8 cellular contexts compared by ENCODE assay signal in the genomic region with DNA sequence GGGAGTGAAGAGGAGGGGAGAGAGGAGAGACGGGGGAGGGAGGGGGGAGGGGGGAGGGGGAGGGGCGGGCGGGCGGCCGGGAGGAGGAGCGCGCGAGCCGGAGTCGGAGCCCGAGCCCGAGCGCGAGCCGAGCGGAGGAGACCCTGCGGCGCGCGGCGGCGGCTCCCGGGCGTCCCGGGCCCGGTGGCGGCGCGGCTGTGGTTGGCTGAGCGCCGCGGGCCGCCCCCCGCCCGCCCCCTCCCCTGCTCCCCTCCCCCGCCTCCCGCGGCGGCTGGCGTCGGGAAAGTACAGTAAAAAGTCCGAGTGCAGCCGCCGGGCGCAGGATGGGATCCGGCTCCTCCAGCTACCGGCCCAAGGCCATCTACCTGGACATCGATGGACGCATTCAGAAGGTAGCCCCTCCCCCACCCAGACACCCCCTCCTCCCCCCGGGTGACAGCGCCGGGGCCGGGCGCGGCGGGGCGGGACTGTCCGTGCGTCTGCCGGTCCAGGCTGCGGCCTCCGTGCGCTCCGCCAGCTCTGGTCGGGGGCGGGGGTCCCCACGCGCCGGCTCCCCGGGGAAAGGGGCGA. TPM values are rescaled to one million over a fixed set of nuclear protein-coding genes. Genes with fewer than 3 reads are reported as not detected.
DNase-seq lines count a peak whose midpoint lies in the region; ATAC-seq and TF ChIP-seq lines count a peak whose summit lies in the region.

A gene (plus strand): TSS at position 130 of the 570 bp plus-strand sequence. CDS start 194 bp downstream, at position 324.

- H3K9me3 ChIP-seq in endodermal cell (ENCODE audit: control insufficient read depth, low read length), result no peaks in the 10 kb centered on the region

- H3K27ac ChIP-seq in VCaP, result peak within 1 kb of the TSS; percentile 100
- H3K27ac ChIP-seq in endodermal cell (ENCODE audit: low read depth, low read length), result peak within 1 kb of the TSS; percentile 86

- peak within 1 kb of the TSS; percentile 66 for H3K9ac ChIP-seq in endodermal cell (ENCODE audit: extremely low read depth, low read length, poor library complexity, severe bottlenecking)

- peak within 1 kb of the TSS; percentile 96 for H3K4me3 ChIP-seq in endodermal cell (ENCODE audit: low read length)

- TF ChIP-seq CTCF in VCaP (conservative IDR thresholded peaks at IDR 0.05) (no peak), endodermal cell (conservative IDR thresholded peaks at IDR 0.05) (no peak), HFFc6 (IDR thresholded peaks at IDR 0.05) (no peak)

- H3K27me3 ChIP-seq in endodermal cell (ENCODE audit: control insufficient read depth, insufficient read depth, low read length, poor library complexity, severe bottlenecking), result no peaks in the 10 kb centered on the region

- H3K27me3 Mint-ChIP-seq in endodermal cell (ENCODE audit: insufficient read depth) (peaks cover 9% of the 10 kb centered on the region), HFFc6 (ENCODE audit: insufficient read depth) (peaks cover 39% of the 10 kb centered on the region)
- H3K27me3 Mint-ChIP-seq in naive thymus-derived CD8-positive, alpha-beta T cell, result peaks cover 0 to 11% (median 0%) of the 10 kb centered on the region in 5 donors

- H3K4me1 ChIP-seq in endodermal cell (ENCODE audit: control insufficient read depth, insufficient read depth, low read length), result peaks cover 20% of the 10 kb centered on the region

- H3K4me1 Mint-ChIP-seq in endodermal cell, result peaks cover 28% of the 10 kb centered on the region
- peaks cover 24 to 38% (median 32%) of the 10 kb centered on the region in 4 donors for H3K4me1 Mint-ChIP-seq in naive thymus-derived CD8-positive, alpha-beta T cell
- H3K4me1 Mint-ChIP-seq in HFFc6 (ENCODE audit: low read depth), result no peaks in the 10 kb centered on the region

- WGBS in endodermal cell (ENCODE audit: insufficient coverage in 1 of 2, insufficient read length in 1 of 2), 2 experiments, result 0% methylated on average over 34 of the region's 71 CpGs; no CpG with 5 or more reads in 1 of the 2 experiments

- H3K36me3 ChIP-seq in endodermal cell (ENCODE audit: control insufficient read depth, insufficient read depth, low read length), result peaks cover 11% of the 10 kb centered on the region

- DNase-seq in NCI-H2196 (lab: John Stamatoyannopoulos, UW; ENCODE audit: unreplicated experiment) (peak; percentile 32), NCI-H2196 treated with DMSO at 0.1 percent for 48 hours (lab: John Stamatoyannopoulos, UW; ENCODE audit: unreplicated experiment) (no peak), endodermal cell (peak; percentile 88), HFFc6 (no peak), SW 1271 (lab: John Stamatoyannopoulos, UW) (no peak), foreskin melanocyte (no peak)
- peak in 7 of 10 donors; percentile 22 to 62 (median 46) for DNase-seq in naive thymus-derived CD8-positive, alpha-beta T cell

- no peaks in the 10 kb centered on the region for H3K9me3 Mint-ChIP-seq in endodermal cell
- no peaks in the 10 kb centered on the region for H3K9me3 Mint-ChIP-seq in naive thymus-derived CD8-positive, alpha-beta T cell
- peaks cover 21% of the 10 kb centered on the region for H3K9me3 Mint-ChIP-seq in HFFc6

- POLR2A ChIA-PET in naive thymus-derived CD8-positive, alpha-beta T cell (lab: Charles Lee), result interaction anchor here (0.7 to 3.4 kb wide), 6 partner anchors 19 to 179 kb away, joined by 3 to 29 read pairs (median 10); no protein-coding TSS in a partner anchor

- H3K27ac Mint-ChIP-seq in endodermal cell, result peak within 1 kb of the TSS; percentile 93
- peak within 1 kb of the TSS; percentile 55 to 94 (median 86) for H3K27ac Mint-ChIP-seq in naive thymus-derived CD8-positive, alpha-beta T cell
- H3K27ac Mint-ChIP-seq in HFFc6, result no peak within 1 kb of the TSS

- peak; percentile 61 to 70 for ATAC-seq in naive thymus-derived CD8-positive, alpha-beta T cell

- H3K4me3 Mint-ChIP-seq in endodermal cell (peak within 1 kb of the TSS; percentile 76), HFFc6 (no peak within 1 kb of the TSS; the same call in 1 of the 2 replicates)
- peak within 1 kb of the TSS; percentile 71 to 91 (median 84) for H3K4me3 Mint-ChIP-seq in naive thymus-derived CD8-positive, alpha-beta T cell

- H3K36me3 Mint-ChIP-seq in endodermal cell (ENCODE audit: low read depth), result peaks cover 14% of the 10 kb centered on the region
- H3K36me3 Mint-ChIP-seq in naive thymus-derived CD8-positive, alpha-beta T cell, result no peaks in the 10 kb centered on the region
- H3K36me3 Mint-ChIP-seq in HFFc6 (ENCODE audit: low read depth), result no peaks in the 10 kb centered on the region

RNA-seq across cellular contexts. Expression of the gene that starts here (rescaled TPM):
- 10 to 100 TPM; 45.9 to 62.4 TPM for total RNA-seq in endodermal cell
- 36.5 TPM for polyA plus RNA-seq in endodermal cell (2013, experiment 1 of 2)
- 34.3 TPM for polyA plus RNA-seq in endodermal cell (2013, experiment 2 of 2)
- total RNA-seq in naive thymus-derived CD8-positive, alpha-beta T cell, result 10 to 100 TPM; 15.7 to 17.1 TPM
- 1 to 10 TPM; 3.6 to 5.1 (median 4.8) TPM for polyA plus RNA-seq in naive thymus-derived CD8-positive, alpha-beta T cell
- not detected for total RNA-seq in HFFc6 (2021; fragmentation: NEBNext Ultra II Directional; extraction: Animal tissue kit (Norgen Biotek cat#: 25700))

Comparison
In these comparisons a context has a peak if more than half of its experiments do, and no peak if none do; other contexts are left out.
1. RNA of the gene that starts here (total RNA-seq): 45.9 to 62.4 TPM in endodermal cell and 15.7 to 17.1 TPM in naive thymus-derived CD8-positive, alpha-beta T cell; not detected in HFFc6; every median in the first group is over 10 times any median in the second.
2. DNase-seq: peak in NCI-H2196 (single experiment), endodermal cell (single experiment) and naive thymus-derived CD8-positive, alpha-beta T cell (7 of 10); none in NCI-H2196 treated with DMSO at 0.1 percent for 48 hours (single experiment), HFFc6 (single experiment), SW 1271 (0 of 2) and foreskin melanocyte (single experiment).